In the genomic region with DNA sequence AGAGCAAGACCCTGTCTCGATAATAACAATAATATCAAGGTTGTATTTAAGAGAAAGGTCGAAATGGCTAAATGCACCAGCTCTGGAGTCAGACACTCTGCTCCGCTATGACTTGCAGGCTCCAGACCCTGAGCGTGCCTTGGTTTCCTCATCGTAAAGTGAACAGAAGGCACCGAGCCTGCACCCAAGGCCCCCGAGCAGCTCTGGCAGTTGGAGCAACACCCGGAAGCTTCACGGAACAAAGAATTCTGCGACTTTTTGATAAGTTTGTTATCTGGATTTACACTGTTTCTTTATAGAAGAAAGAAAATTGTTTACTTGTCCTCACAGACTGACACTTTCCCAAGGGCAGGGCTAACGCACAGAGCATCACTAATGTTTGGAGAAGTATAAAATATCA, we compare ENCODE assay signal across 28 cellular contexts. TPM values are rescaled to one million over a fixed set of nuclear protein-coding genes. Genes with fewer than 3 reads are reported as not detected.
"Had no signal": no experiment of that assay in that cellular context is flagged by ENCODE, and none has a peak within 500 bp of the region (broad histone marks: within the 10 kb centered on the region; RNA-seq: fewer than 3 reads in every experiment).

No MANE protein-coding gene starts in this region.

- H3K4me1 Mint-ChIP-seq: activated CD4-positive, alpha-beta memory T cell treated with anti-CD3 and anti-CD28 coated beads, Interleukin-2, amount 10 ng/mL, durations not matched to agents 7 days and 5 days; activated T-helper 17 cell treated with anti-CD3 and anti-CD28 coated beads, Interleukin-2, amount 50 U/mL, for 72 hours had no signal

- H3K36me3 Mint-ChIP-seq: activated naive CD8-positive, alpha-beta T cell; brain had no signal

- ATAC-seq: activated T-helper 17 cell treated with anti-CD3 and anti-CD28 coated beads, Interleukin-2, amount 50 U/mL, for 72 hours had no signal

- H3K9me3 ChIP-seq: SJCRH30, SK-N-SH had no signal

- H3K4me1 ChIP-seq: SJCRH30 had no signal

- H3K27ac ChIP-seq: SJCRH30 had no signal

- H3K27ac Mint-ChIP-seq: activated CD4-positive, alpha-beta memory T cell treated with anti-CD3 and anti-CD28 coated beads, Interleukin-2, amount 10 ng/mL, durations not matched to agents 7 days and 5 days; activated naive CD4-positive, alpha-beta T cell treated with anti-CD3 and anti-CD28 coated beads for 36 hours; activated naive CD8-positive, alpha-beta T cell; activated T-helper 17 cell treated with anti-CD3 and anti-CD28 coated beads, Interleukin-2, amount 50 U/mL, for 72 hours; brain had no signal

- H3K4me3 Mint-ChIP-seq: activated CD4-positive, alpha-beta memory T cell treated with anti-CD3 and anti-CD28 coated beads, Interleukin-2, amount 10 ng/mL, durations not matched to agents 7 days and 5 days; activated naive CD4-positive, alpha-beta T cell treated with anti-CD3 and anti-CD28 coated beads for 36 hours; activated naive CD8-positive, alpha-beta T cell; activated T-helper 17 cell treated with anti-CD3 and anti-CD28 coated beads, Interleukin-2, amount 50 U/mL, for 72 hours; central memory CD8-positive, alpha-beta T cell had no signal

- DNase-seq: activated CD4-positive, alpha-beta memory T cell treated with anti-CD3 and anti-CD28 coated beads, Interleukin-2, amount 10 ng/mL, durations not matched to agents 7 days and 5 days; activated CD4-positive, alpha-beta T cell treated with anti-CD3 and anti-CD28 coated beads, Interleukin-2, amount 50 U/mL, for 1 hour; activated CD4-positive, CD25-positive, alpha-beta regulatory T cell; activated gamma-delta T cell; activated naive CD4-positive, alpha-beta T cell treated with anti-CD3 and anti-CD28 coated beads for 36 hours; activated T-cell treated with anti-CD3 and anti-CD28 coated beads for 4 hours; activated T-cell treated with anti-CD3 and anti-CD28 coated beads, Interleukin-2, amount 50 U/mL, for 48 hours; amygdala; Karpas-422; MM.1S; NCI-H1105; NCI-H1436; NCI-H1694 treated with DMSO at 0.1 percent for 48 hours; NCI-H2029 treated with DMSO at 0.1 percent for 48 hours; NCI-H345; NCI-H510A treated with DMSO at 0.1 percent for 48 hours; NCI-H69; Right ventricle myocardium superior; RPMI8226; SJCRH30; SK-N-SH; T-helper 1 cell had no signal

- H3K36me3 ChIP-seq: SJCRH30 had no signal

- H3K9me3 Mint-ChIP-seq: activated CD4-positive, alpha-beta memory T cell treated with anti-CD3 and anti-CD28 coated beads, Interleukin-2, amount 10 ng/mL, durations not matched to agents 7 days and 5 days; activated naive CD4-positive, alpha-beta T cell treated with anti-CD3 and anti-CD28 coated beads for 36 hours; activated T-helper 17 cell treated with anti-CD3 and anti-CD28 coated beads, Interleukin-2, amount 50 U/mL, for 72 hours; central memory CD8-positive, alpha-beta T cell had no signal

- H3K4me3 ChIP-seq: SJCRH30 had no signal

- H3K27me3 Mint-ChIP-seq: brain had no signal

- H3K27me3 ChIP-seq: SJCRH30 had no signal

RNA-seq across cellular contexts. Expression of a gene that starts 4.4 kb away (rescaled TPM):
- total RNA-seq: activated CD8-positive, alpha-beta memory T cell treated with anti-CD3 and anti-CD28 coated beads for 36 hours; T-helper 2 cell treated with Interferon-gamma antibody and Interleukin-4, amounts not matched to agents 100 ng/mL and 5 ng/mL, for 36 hours had no signal
